32 cellular contexts compared by ENCODE assay signal in the genomic region with DNA sequence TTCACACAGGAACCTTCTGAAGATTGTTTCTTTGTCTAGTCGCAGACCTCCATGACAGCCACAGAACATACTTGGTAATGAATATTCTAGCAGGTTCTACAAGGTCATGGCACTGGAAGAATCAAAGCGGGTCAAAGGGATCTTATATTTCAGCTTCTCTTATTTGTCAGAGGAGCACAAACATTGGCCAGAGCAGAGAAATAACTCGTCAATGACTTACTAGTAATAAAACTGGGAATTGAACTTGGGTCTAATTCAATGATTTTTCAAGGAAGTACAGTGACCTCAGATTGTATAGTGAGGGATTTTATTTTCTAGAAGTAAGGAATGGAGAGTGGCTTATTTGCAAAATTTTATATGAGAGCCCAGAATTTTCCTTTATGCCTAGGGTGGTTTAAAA.
"Had no signal": no experiment of that assay in that cellular context is flagged by ENCODE, and none has a peak within 500 bp of the region (broad histone marks: within the 10 kb centered on the region; RNA-seq: fewer than 3 reads in every experiment).

No MANE protein-coding gene starts in this region.

- H3K4me3 Mint-ChIP-seq: activated B cell treated with CpG ODN at 0.5 μM for 24 hours; activated CD8-positive, alpha-beta T cell treated with anti-CD3 and anti-CD28 coated beads for 36 hours; activated naive CD4-positive, alpha-beta T cell treated with anti-CD3 and anti-CD28 coated beads, Interleukin-2, amount 50 U/mL, for 24 hours; activated naive CD8-positive, alpha-beta T cell treated with anti-CD3 and anti-CD28 coated beads for 36 hours; activated naive CD8-positive, alpha-beta T cell treated with anti-CD3 and anti-CD28 coated beads, Interleukin-2, amount 50 U/mL, for 24 hours; activated T-cell treated with anti-CD3 and anti-CD28 coated beads, Interleukin-2, amount 50 U/mL, for 4 hours; activated T-helper 17 cell treated with anti-CD3 and anti-CD28 coated beads, Interleukin-2, amount 50 U/mL, for 72 hours; endodermal cell; T-helper 17 cell; T-helper 2 cell treated with Interferon-gamma antibody and Interleukin-4, amounts not matched to agents 5 μg/mL and 100 μg/mL, for 36 hours had no signal

- H3K27me3 ChIP-seq: adrenal gland, body of pancreas, breast epithelium, cardiac muscle cell, colonic mucosa, gastrocnemius medialis had no signal

- H3K9me3 Mint-ChIP-seq: activated B cell treated with CpG ODN at 0.5 μM for 24 hours; activated CD8-positive, alpha-beta T cell treated with anti-CD3 and anti-CD28 coated beads for 36 hours; activated naive CD4-positive, alpha-beta T cell treated with anti-CD3 and anti-CD28 coated beads, Interleukin-2, amount 50 U/mL, for 24 hours; activated naive CD8-positive, alpha-beta T cell treated with anti-CD3 and anti-CD28 coated beads for 36 hours; activated naive CD8-positive, alpha-beta T cell treated with anti-CD3 and anti-CD28 coated beads, Interleukin-2, amount 50 U/mL, for 24 hours; activated T-cell treated with anti-CD3 and anti-CD28 coated beads, Interleukin-2, amount 50 U/mL, for 4 hours; activated T-helper 17 cell treated with anti-CD3 and anti-CD28 coated beads, Interleukin-2, amount 50 U/mL, for 72 hours; endodermal cell; T-helper 2 cell treated with Interferon-gamma antibody and Interleukin-4, amounts not matched to agents 5 μg/mL and 100 μg/mL, for 36 hours had no signal

- DNase-seq: activated B cell treated with CpG ODN at 0.5 μM for 24 hours; activated CD4-positive, alpha-beta T cell treated with anti-CD3 and anti-CD28 coated beads for 48 hours; activated CD4-positive, alpha-beta T cell treated with anti-CD3 and anti-CD28 coated beads, Interleukin-2, amount 50 U/mL, for 1 hour; activated CD4-positive, alpha-beta T cell treated with anti-CD3 and anti-CD28 coated beads, Interleukin-2, amount 50 U/mL, for 48 hours; activated CD8-positive, alpha-beta memory T cell treated with anti-CD3 and anti-CD28 coated beads for 24 hours; activated CD8-positive, alpha-beta T cell treated with anti-CD3 and anti-CD28 coated beads for 36 hours; activated effector memory CD4-positive, alpha-beta T cell treated with Interleukin-2 at 50 U/mL for 16 hours; activated gamma-delta T cell treated with Interleukin-2 at 50 U/mL for 16 hours; activated naive CD4-positive, alpha-beta T cell treated with Interleukin-2 at 50 U/mL for 16 hours; activated naive CD8-positive, alpha-beta T cell treated with anti-CD3 and anti-CD28 coated beads for 36 hours; activated naive CD8-positive, alpha-beta T cell treated with anti-CD3 and anti-CD28 coated beads, Interleukin-2, amount 50 U/mL, for 24 hours; activated T-cell treated with anti-CD3 and anti-CD28 coated beads, Interleukin-2, amount 50 U/mL, for 4 hours; adrenal gland; aorta; body of pancreas; central memory CD4-positive, alpha-beta T cell; colonic mucosa; effector memory CD4-positive, alpha-beta T cell; gastrocnemius medialis; glutamatergic neuron; T-helper 1 cell; T-helper 17 cell; T1000 had no signal

- H3K36me3 Mint-ChIP-seq: activated naive CD4-positive, alpha-beta T cell treated with anti-CD3 and anti-CD28 coated beads, Interleukin-2, amount 50 U/mL, for 24 hours; activated naive CD8-positive, alpha-beta T cell treated with anti-CD3 and anti-CD28 coated beads for 36 hours had no signal

- H3K4me3 ChIP-seq: adrenal gland, body of pancreas, breast epithelium, cardiac muscle cell, colonic mucosa, gastrocnemius medialis had no signal

- H3K4me1 Mint-ChIP-seq: activated B cell treated with CpG ODN at 0.5 μM for 24 hours; activated naive CD4-positive, alpha-beta T cell treated with anti-CD3 and anti-CD28 coated beads, Interleukin-2, amount 50 U/mL, for 24 hours; activated naive CD8-positive, alpha-beta T cell treated with anti-CD3 and anti-CD28 coated beads for 36 hours; activated naive CD8-positive, alpha-beta T cell treated with anti-CD3 and anti-CD28 coated beads, Interleukin-2, amount 50 U/mL, for 24 hours; activated T-helper 17 cell treated with anti-CD3 and anti-CD28 coated beads, Interleukin-2, amount 50 U/mL, for 72 hours; T-helper 17 cell had no signal

- H3K27ac ChIP-seq: adrenal gland, body of pancreas, breast epithelium, cardiac muscle cell, colonic mucosa, gastrocnemius medialis, WERI-Rb-1 had no signal

- H3K4me1 ChIP-seq: adrenal gland, body of pancreas, breast epithelium, colonic mucosa had no signal

- H3K27me3 Mint-ChIP-seq: activated naive CD8-positive, alpha-beta T cell treated with anti-CD3 and anti-CD28 coated beads for 36 hours had no signal

- H3K27ac Mint-ChIP-seq: activated B cell treated with CpG ODN at 0.5 μM for 24 hours; activated CD8-positive, alpha-beta T cell treated with anti-CD3 and anti-CD28 coated beads for 36 hours; activated naive CD4-positive, alpha-beta T cell treated with anti-CD3 and anti-CD28 coated beads, Interleukin-2, amount 50 U/mL, for 24 hours; activated naive CD8-positive, alpha-beta T cell treated with anti-CD3 and anti-CD28 coated beads for 36 hours; activated naive CD8-positive, alpha-beta T cell treated with anti-CD3 and anti-CD28 coated beads, Interleukin-2, amount 50 U/mL, for 24 hours; activated T-helper 17 cell treated with anti-CD3 and anti-CD28 coated beads, Interleukin-2, amount 50 U/mL, for 72 hours; endodermal cell; T-helper 17 cell; T-helper 2 cell treated with Interferon-gamma antibody and Interleukin-4, amounts not matched to agents 5 μg/mL and 100 μg/mL, for 36 hours had no signal

- ATAC-seq: activated CD4-positive, CD25-positive, alpha-beta regulatory T cell treated with anti-CD3 and anti-CD28 coated beads, Interleukin-2, amount 50 U/mL, for 24 hours; activated CD8-positive, alpha-beta T cell treated with anti-CD3 and anti-CD28 coated beads for 36 hours; activated naive CD8-positive, alpha-beta T cell treated with anti-CD3 and anti-CD28 coated beads, Interleukin-2, amount 50 U/mL, for 24 hours; activated T-cell treated with anti-CD3 and anti-CD28 coated beads, Interleukin-2, amount 50 U/mL, for 4 hours; activated T-helper 17 cell treated with anti-CD3 and anti-CD28 coated beads, Interleukin-2, amount 50 U/mL, for 72 hours; body of pancreas; esophagus mucosa; T-helper 17 cell had no signal

- H3K36me3 ChIP-seq: adrenal gland, breast epithelium, cardiac muscle cell, colonic mucosa, gastrocnemius medialis, WERI-Rb-1 had no signal

- H3K9me3 ChIP-seq: adrenal gland, body of pancreas, breast epithelium, colonic mucosa, gastrocnemius medialis had no signal
